Comparison of ENCODE assay signal across 13 cellular contexts in genomic region chr11:102305352-102306047, GRCh38. TPM values are rescaled to one million over a fixed set of nuclear protein-coding genes. Genes with fewer than 3 reads are reported as not detected.
DNase-seq lines count a peak whose midpoint lies in the region; ATAC-seq, FAIRE-seq and TF ChIP-seq lines count a peak whose summit lies in the region.
"Had no signal": no experiment of that assay in that cellular context is flagged by ENCODE, and none has a peak within 500 bp of the region (broad histone marks: within the 10 kb centered on the region; RNA-seq: fewer than 3 reads in every experiment).

No MANE protein-coding gene starts in this region.

- ATAC-seq in activated T-cell treated with anti-CD3 and anti-CD28 coated beads, Interleukin-2, amount 50 U/mL, for 4 hours, result no peak
- no peak for ATAC-seq in gastrocnemius medialis

- intact Hi-C loops in activated CD4-positive, alpha-beta memory T cell treated with anti-CD3 and anti-CD28 coated beads for 36 hours (cut with micrococcal nuclease), result loop anchor here (1.0 kb wide), 2 partner anchors 11 to 12 kb away; partner anchors contain the start of gene BIRC3
- intact Hi-C loops in gastrocnemius medialis (cut with DNase I; ENCODE audit: low total_unique reads), result no loop called here

- no peaks in the 10 kb centered on the region for H3K36me3 ChIP-seq in keratinocyte (ENCODE audit: control insufficient read depth in 2 of 2, extremely low read depth in 1 of 2, insufficient read depth in 2 of 2, low read length in 2 of 2)
- H3K36me3 ChIP-seq in gastrocnemius medialis, result no peaks in the 10 kb centered on the region
- H3K36me3 ChIP-seq: uterus had no signal

- CTCF ChIA-PET in activated CD4-positive, alpha-beta memory T cell treated with anti-CD3 and anti-CD28 coated beads for 36 hours (lab: Charles Lee), result interaction anchor here (0.6 to 4.2 kb wide), 9 partner anchors 9 to 213 kb away, joined by 3 to 67 read pairs (median 7); no protein-coding TSS in a partner anchor

- H3K4me1 ChIP-seq in keratinocyte (ENCODE audit: control insufficient read depth, extremely low read depth, insufficient read depth, low read length) (peaks cover 45% of the 10 kb centered on the region), gastrocnemius medialis (peaks cover 0 to 6% of the 10 kb centered on the region in 2 donors)

- no peak for TF ChIP-seq POLR2A in gastrocnemius medialis (IDR thresholded peaks at IDR 0.05)

- H3K27ac Mint-ChIP-seq in activated CD4-positive, alpha-beta memory T cell treated with anti-CD3 and anti-CD28 coated beads for 36 hours, result peak overlapping the region; percentile 85

- FAIRE-seq in keratinocyte (lab: Jason Lieb, UNC), result no peak
- FAIRE-seq: H1 had no signal

- H3K9me3 ChIP-seq in keratinocyte (ENCODE audit: control insufficient read depth, low read depth, low read length) (peaks cover 3% of the 10 kb centered on the region), gastrocnemius medialis (no peaks in the 10 kb centered on the region)

- no peak for DNase-seq in activated T-cell treated with anti-CD3 and anti-CD28 coated beads, Interleukin-2, amount 50 U/mL, for 4 hours
- DNase-seq in activated T-cell treated with anti-CD3 and anti-CD28 coated beads, Interleukin-2, amount 50 U/mL, for 1 hour, result no peak
- no peak for DNase-seq in activated CD4-positive, alpha-beta memory T cell treated with anti-CD3 and anti-CD28 coated beads for 36 hours
- DNase-seq in keratinocyte (ENCODE audit: low read depth, low spot score) (no peak), NCI-H226 (no peak), gastrocnemius medialis (no peak), NCI-H1417 (lab: John Stamatoyannopoulos, UW) (no peak)
- DNase-seq: activated CD8-positive, alpha-beta memory T cell treated with anti-CD3 and anti-CD28 coated beads for 24 hours; NCI-H1105 treated with DMSO at 0.1 percent for 48 hours; SW 1271; uterus had no signal

- peaks cover 72% of the 10 kb centered on the region for H3K4me1 Mint-ChIP-seq in activated T-cell treated with anti-CD3 and anti-CD28 coated beads, Interleukin-2, amount 50 U/mL, for 4 hours (ENCODE audit: low read depth)
- peaks cover 72% of the 10 kb centered on the region for H3K4me1 Mint-ChIP-seq in activated CD4-positive, alpha-beta memory T cell treated with anti-CD3 and anti-CD28 coated beads for 36 hours (ENCODE audit: low read depth)

- H3K9ac ChIP-seq in keratinocyte (ENCODE audit: control insufficient read depth, extremely low read depth, insufficient read depth, low read length), result peak overlapping the region; percentile 84

- dilution Hi-C loops in keratinocyte (cut with MboI; ENCODE audit: extremely low pct_ligation_motif_present, low sequenced_read_pairs), result no loop called here

- H3K9me1 ChIP-seq in keratinocyte (ENCODE audit: control insufficient read depth, extremely low read depth, insufficient read depth, low read length), result no peaks in the 10 kb centered on the region

- TF ChIP-seq CTCF in keratinocyte (optimal IDR thresholded peaks at IDR 0.05 in 1 of 3, IDR thresholded peaks at IDR 0.05 in 1 of 3, conservative IDR thresholded peaks at IDR 0.05 in 1 of 3; ENCODE audit: extremely low read depth in 1 of 3, insufficient read depth in 2 of 3, low read length in 3 of 3) (no peak), gastrocnemius medialis (IDR thresholded peaks at IDR 0.05 in 4 of 5, conservative IDR thresholded peaks at IDR 0.05 in 1 of 5) (no peak)

- POLR2A ChIA-PET in activated CD4-positive, alpha-beta memory T cell treated with anti-CD3 and anti-CD28 coated beads for 36 hours (lab: Charles Lee), result interaction anchor here (4.1 kb wide), 1 partner anchor 12 kb away, joined by 19 read pairs; the partner anchor contains the start of gene BIRC3

- peak overlapping the region; percentile 95 for H3K27ac ChIP-seq in keratinocyte (ENCODE audit: control insufficient read depth, insufficient read depth, low read length)
- H3K27ac ChIP-seq in temporal lobe (ENCODE audit: low read depth, low read length), result peak overlapping the region; percentile 50
- no peak overlapping the region for H3K27ac ChIP-seq in gastrocnemius medialis
- H3K27ac ChIP-seq: uterus had no signal

- no peaks in the 10 kb centered on the region for H3K27me3 Mint-ChIP-seq in activated T-cell treated with anti-CD3 and anti-CD28 coated beads, Interleukin-2, amount 50 U/mL, for 4 hours (ENCODE audit: low read depth)
- H3K27me3 Mint-ChIP-seq in activated CD4-positive, alpha-beta memory T cell treated with anti-CD3 and anti-CD28 coated beads for 36 hours, result no peaks in the 10 kb centered on the region

- no peaks in the 10 kb centered on the region for H3K79me2 ChIP-seq in keratinocyte (ENCODE audit: control insufficient read depth, insufficient read depth, low read length)

- H3K4me3 ChIP-seq in keratinocyte (ENCODE audit: control insufficient read depth in 2 of 3, extremely low read depth in 1 of 3, insufficient read depth in 2 of 3, low read depth in 1 of 3, low read length in 3 of 3), result peak overlapping the region in 2 of 3 experiments; percentile 41 to 52
- no peak overlapping the region for H3K4me3 ChIP-seq in gastrocnemius medialis
- H3K4me3 ChIP-seq: uterus had no signal

- in situ Hi-C loops in gastrocnemius medialis (cut with MboI; ENCODE audit: low sequenced_read_pairs in 4 of 4), result no loop called here

- H3K4me2 ChIP-seq in keratinocyte (ENCODE audit: control insufficient read depth, extremely low read depth, insufficient read depth, low read depth, low read length), result peak overlapping the region; percentile 81

- H2AFZ ChIP-seq in keratinocyte (ENCODE audit: control insufficient read depth, low read length), result peak overlapping the region; percentile 67

- H3K27me3 ChIP-seq in keratinocyte (ENCODE audit: control insufficient read depth, extremely low read depth, insufficient read depth, low read length) (no peaks in the 10 kb centered on the region), gastrocnemius medialis (no peaks in the 10 kb centered on the region)
- H3K27me3 ChIP-seq: uterus had no signal

- H3K4me3 Mint-ChIP-seq in activated T-cell treated with anti-CD3 and anti-CD28 coated beads, Interleukin-2, amount 50 U/mL, for 4 hours, result peak overlapping the region; percentile 35
- peak overlapping the region; percentile 59 for H3K4me3 Mint-ChIP-seq in activated CD4-positive, alpha-beta memory T cell treated with anti-CD3 and anti-CD28 coated beads for 36 hours

- H3K36me3 Mint-ChIP-seq in activated T-cell treated with anti-CD3 and anti-CD28 coated beads, Interleukin-2, amount 50 U/mL, for 4 hours (ENCODE audit: insufficient read depth), result peaks cover 11% of the 10 kb centered on the region
- peaks cover 13% of the 10 kb centered on the region for H3K36me3 Mint-ChIP-seq in activated CD4-positive, alpha-beta memory T cell treated with anti-CD3 and anti-CD28 coated beads for 36 hours

- H4K20me1 ChIP-seq in keratinocyte (ENCODE audit: control insufficient read depth, extremely low read depth, insufficient read depth, low read length), result no peaks in the 10 kb centered on the region

- H3K9me3 Mint-ChIP-seq in activated T-cell treated with anti-CD3 and anti-CD28 coated beads, Interleukin-2, amount 50 U/mL, for 4 hours, result peaks cover 24% of the 10 kb centered on the region
- H3K9me3 Mint-ChIP-seq in activated CD4-positive, alpha-beta memory T cell treated with anti-CD3 and anti-CD28 coated beads for 36 hours, result peaks cover 17% of the 10 kb centered on the region

RNA-seq across cellular contexts. Expression of gene BIRC3, which starts 11.8 kb away (rescaled TPM):
- total RNA-seq in activated T-cell treated with anti-CD3 and anti-CD28 coated beads, Interleukin-2, amount 50 U/mL, for 4 hours, result 100 to 1,000 TPM in 1 of 3 donors, 10 to 100 TPM in 2; 77.2 to 105 (median 92.4) TPM
- 100 to 1,000 TPM; 135 to 139 TPM for total RNA-seq in activated CD4-positive, alpha-beta memory T cell treated with anti-CD3 and anti-CD28 coated beads for 36 hours
- polyA plus RNA-seq in keratinocyte, result 1.1 to 2.1 TPM (median 1.4 TPM) in 3 replicates
- polyA plus RNA-seq in keratinocyte (2011; ENCODE audit: low read depth), result 3.8 TPM
- polyA plus RNA-seq in keratinocyte (2011; cell fraction: cytosol; rRNA removed), result 0.73 and 1.7 TPM in 2 replicates
- polyA plus RNA-seq in keratinocyte (2011; cell fraction: nucleus; rRNA removed), result 1.4 and 1.6 TPM in 2 replicates
- 1.3 and 1.8 TPM in 2 replicates for polyA plus RNA-seq in keratinocyte (2012; ENCODE audit: low replicate concordance)
- polyA minus RNA-seq in keratinocyte, result 0.92 to 2.1 TPM in 2 of 3 replicates, not detected in the other
- 2.3 TPM for polyA minus RNA-seq in keratinocyte (2011; cell fraction: cytosol; rRNA and poly(A)+ RNA removed)
- 1.9 and 2.6 TPM in 2 replicates for polyA minus RNA-seq in keratinocyte (2011; cell fraction: nucleus; rRNA and poly(A)+ RNA removed)
- 0.74 TPM for total RNA-seq in temporal lobe
- 1 to 10 TPM; 1.7 to 2.5 (median 2.0) TPM for total RNA-seq in gastrocnemius medialis

RNA-seq across cellular contexts. Expression of gene BIRC2, which starts 41.5 kb away (rescaled TPM):
- total RNA-seq in activated T-cell treated with anti-CD3 and anti-CD28 coated beads, Interleukin-2, amount 50 U/mL, for 4 hours, result 10 to 100 TPM; 25.0 to 31.9 (median 31.7) TPM
- 10 to 100 TPM; 33.7 to 34.3 TPM for total RNA-seq in activated CD4-positive, alpha-beta memory T cell treated with anti-CD3 and anti-CD28 coated beads for 36 hours
- 31.0 to 53.8 TPM (median 53.3 TPM) in 3 replicates for polyA plus RNA-seq in keratinocyte
- 59.2 TPM for polyA plus RNA-seq in keratinocyte (2011; ENCODE audit: low read depth)
- 21.1 and 53.3 TPM in 2 replicates for polyA plus RNA-seq in keratinocyte (2011; cell fraction: cytosol; rRNA removed)
- polyA plus RNA-seq in keratinocyte (2011; cell fraction: nucleus; rRNA removed), result 61.2 and 65.7 TPM in 2 replicates
- polyA plus RNA-seq in keratinocyte (2012; ENCODE audit: low replicate concordance), result 28.1 and 30.6 TPM in 2 replicates
- 17.5 to 60.7 TPM (median 48.5 TPM) in 3 replicates for polyA minus RNA-seq in keratinocyte
- 27.0 TPM for polyA minus RNA-seq in keratinocyte (2011; cell fraction: cytosol; rRNA and poly(A)+ RNA removed)
- 41.0 and 70.8 TPM in 2 replicates for polyA minus RNA-seq in keratinocyte (2011; cell fraction: nucleus; rRNA and poly(A)+ RNA removed)
- total RNA-seq in temporal lobe (112 TPM), gastrocnemius medialis (10 to 100 TPM; 30.7 to 60.3 (median 46.6) TPM)

Comparison
In these comparisons a context has a peak if more than half of its experiments do, and no peak if none do; other contexts are left out.
1. H3K27ac ChIP-seq: peak in keratinocyte (single experiment) and temporal lobe (single experiment); none in gastrocnemius medialis (0 of 4).
2. H3K4me3 ChIP-seq: peak in keratinocyte (2 of 3); none in gastrocnemius medialis (0 of 4).
3. RNA of gene BIRC3, which starts 11.8 kb away (total RNA-seq): 135 to 139 TPM in activated CD4-positive, alpha-beta memory T cell treated with anti-CD3 and anti-CD28 coated beads for 36 hours and 77.2 to 105 TPM in activated T-cell treated with anti-CD3 and anti-CD28 coated beads, Interleukin-2, amount 50 U/mL, for 4 hours; 1.7 to 2.5 TPM in gastrocnemius medialis and 0.74 TPM in temporal lobe (single experiment); every median in the first group is over 10 times any median in the second.